In genomic region chr9:35493119-35493518, GRCh38 we compare ENCODE assay signal across 2 cellular contexts.
TF ChIP-seq lines count a peak whose summit lies in the region.

No MANE protein-coding gene starts in this region.

TF ChIP-seq in SK-N-SH treated with all-trans-retinoic acid at 6 μM for 48 hours, 23 proteins besides CTCF, POLR2A, EP300 and RAD21:
- peak; percentile 78 for TF ChIP-seq ZNF8 (CRISPR knock-in tag; IDR thresholded peaks at IDR 0.05)

TF ChIP-seq in K562, 482 proteins besides CTCF, POLR2A, EP300 and RAD21:
- TF ChIP-seq KDM1A (IDR thresholded peaks at IDR 0.05) = peak in 1 of 2 experiments; percentile 30; a peak in 1 of 4 replicates
- TF ChIP-seq ZNF146 (CRISPR knock-in tag; IDR thresholded peaks at IDR 0.05; ENCODE audit: unreplicated experiment) = peak; percentile 92
- peak; percentile 40 for TF ChIP-seq RBM25 (IDR thresholded peaks at IDR 0.05; ENCODE audit: low read depth, low read length, severe bottlenecking)
